In genomic region chr3:152197451-152197850, GRCh38 we compare ENCODE assay signal across 9 cellular contexts.
DNase-seq lines count a peak whose midpoint lies in the region; ATAC-seq and TF ChIP-seq lines count a peak whose summit lies in the region.
"Had no signal": no experiment of that assay in that cellular context is flagged by ENCODE, and none has a peak within 500 bp of the region (broad histone marks: within the 10 kb centered on the region; RNA-seq: fewer than 3 reads in every experiment).

No MANE protein-coding gene starts in this region.

- no peak overlapping the region for H2AK9ac ChIP-seq in IMR-90 (replicated peaks; ENCODE audit: low read depth, low read length, poor library complexity)

- H3K4me3 ChIP-seq in IMR-90 (ENCODE audit: insufficient read depth, low read depth, low read length) = no peak overlapping the region; the same call in 1 of the 2 replicates

- intact Hi-C loops in IMR-90 (cut with micrococcal nuclease) (no loop called here), natural killer cell (cut with micrococcal nuclease) (loop anchor here (5.0 kb wide), 1 partner anchor 60 kb away; no protein-coding TSS in a partner anchor), posterior vena cava (cut with DNase I) (no loop called here)

- H3K27me3 Mint-ChIP-seq in activated naive CD8-positive, alpha-beta T cell treated with anti-CD3 and anti-CD28 coated beads for 36 hours = no peaks in the 10 kb centered on the region
- H3K27me3 Mint-ChIP-seq in natural killer cell (ENCODE audit: low read depth in 2 of 2) = no peaks in the 10 kb centered on the region
- H3K27me3 Mint-ChIP-seq in endothelial cell (ENCODE audit: unreplicated experiment) = no peaks in the 10 kb centered on the region

- H3K9ac ChIP-seq in IMR-90 (ENCODE audit: low read depth, low read length) = no peak overlapping the region

- peak overlapping the region; percentile 17; the same call in 1 of the 2 replicates for H3K4me2 ChIP-seq in IMR-90 (ENCODE audit: low read depth, low read length)

- H3K79me1 ChIP-seq in IMR-90 (ENCODE audit: low read depth in 1 of 2, low read length in 2 of 2) = no peaks in the 10 kb centered on the region; a peak in 1 of 4 replicates

- POLR2A ChIA-PET in IMR-90 (lab: Charles Lee; ENCODE audit: unreplicated experiment) = no interaction called here

- no peak overlapping the region for H2AK5ac ChIP-seq in IMR-90 (ENCODE audit: low read depth, low read length)

- no peak overlapping the region for H4K91ac ChIP-seq in IMR-90 (ENCODE audit: insufficient read depth, low read depth, low read length)

- no peaks in the 10 kb centered on the region for H3K36me3 ChIP-seq in IMR-90 (ENCODE audit: control insufficient read depth, insufficient read depth, low read length)

- H3K4me3 Mint-ChIP-seq in activated naive CD8-positive, alpha-beta T cell treated with anti-CD3 and anti-CD28 coated beads for 36 hours = peak overlapping the region; percentile 85
- H3K4me3 Mint-ChIP-seq in natural killer cell = peak overlapping the region; percentile 97
- H3K4me3 Mint-ChIP-seq in endothelial cell (ENCODE audit: unreplicated experiment) = no peak overlapping the region

- H2AFZ ChIP-seq in IMR-90 (replicated peaks; ENCODE audit: low read length, poor library complexity) = no peak overlapping the region

- H3K4me1 ChIP-seq in IMR-90 (ENCODE audit: control insufficient read depth, insufficient read depth, low read length) = 0 out of 2 replicates have a peak, but pooled peaks cover 2% of the 10 kb centered on the region

- H2BK20ac ChIP-seq in IMR-90 (ENCODE audit: low read depth, low read length) = no peak overlapping the region

- H3K27ac Mint-ChIP-seq in activated naive CD8-positive, alpha-beta T cell treated with anti-CD3 and anti-CD28 coated beads for 36 hours = peak overlapping the region; percentile 98
- peak overlapping the region; percentile 94 to 96 for H3K27ac Mint-ChIP-seq in natural killer cell
- H3K27ac Mint-ChIP-seq in endothelial cell (ENCODE audit: unreplicated experiment) = no peak overlapping the region

- 40% methylated on average over 1 of the region's 3 CpGs; no CpG with 5 or more reads in 1 of the 2 experiments for WGBS in IMR-90 (ENCODE audit: extremely low coverage in 2 of 2, insufficient read length in 1 of 2), 2 experiments

- H3K4me1 Mint-ChIP-seq in activated naive CD8-positive, alpha-beta T cell treated with anti-CD3 and anti-CD28 coated beads for 36 hours = peaks cover 72% of the 10 kb centered on the region
- peaks cover 75 to 82% of the 10 kb centered on the region in 2 donors for H3K4me1 Mint-ChIP-seq in natural killer cell
- peaks cover 11% of the 10 kb centered on the region for H3K4me1 Mint-ChIP-seq in endothelial cell (ENCODE audit: unreplicated experiment)

- H2BK15ac ChIP-seq in IMR-90 (ENCODE audit: low read depth, low read length) = no peak overlapping the region

- dilution Hi-C loops in IMR-90 (cut with HindIII; ENCODE audit: low sequenced_read_pairs, unreplicated experiment) = no loop called here

- no peaks in the 10 kb centered on the region for H3K27me3 ChIP-seq in IMR-90 (ENCODE audit: control insufficient read depth, insufficient read depth, low read length)

- TF ChIP-seq CTCF in IMR-90 (conservative IDR thresholded peaks at IDR 0.05; ENCODE audit: low read depth, low read length) (no peak), natural killer cell (IDR thresholded peaks at IDR 0.05) (no peak), endothelial cell (IDR thresholded peaks at IDR 0.05; ENCODE audit: unreplicated experiment) (no peak)

- no peaks in the 10 kb centered on the region for H3K9me3 ChIP-seq in IMR-90 (ENCODE audit: control insufficient read depth, insufficient read depth, low read length)

- H3K9me1 ChIP-seq in IMR-90 (ENCODE audit: insufficient read depth, low read length) = no peaks in the 10 kb centered on the region

- TF ChIP-seq RAD21 in IMR-90 (IDR thresholded peaks at IDR 0.05; ENCODE audit: low read length) = no peak

- H3K56ac ChIP-seq in IMR-90 (ENCODE audit: extremely low read depth, insufficient read depth, low read length) = no peak overlapping the region

- H2BK120ac ChIP-seq in IMR-90 (ENCODE audit: low read depth, low read length) = no peak overlapping the region

- peaks cover 3% of the 10 kb centered on the region for H3K36me3 Mint-ChIP-seq in activated naive CD8-positive, alpha-beta T cell treated with anti-CD3 and anti-CD28 coated beads for 36 hours
- no peaks in the 10 kb centered on the region for H3K36me3 Mint-ChIP-seq in natural killer cell
- no peaks in the 10 kb centered on the region for H3K36me3 Mint-ChIP-seq in endothelial cell (ENCODE audit: low read depth, unreplicated experiment)

- H3K18ac ChIP-seq in IMR-90 (ENCODE audit: low read depth, low read length) = no peak overlapping the region

- peak; percentile 53 to 64 for DNase-seq in AML-193 (lab: John Stamatoyannopoulos, UW)
- DNase-seq in IMR-90 = peak; percentile 50
- DNase-seq in activated naive CD8-positive, alpha-beta T cell treated with anti-CD3 and anti-CD28 coated beads for 36 hours = no peak
- no peak for DNase-seq in natural killer cell
- DNase-seq in posterior vena cava (ENCODE audit: low spot score) = no peak
- DNase-seq in endothelial cell (ENCODE audit: low spot score) = no peak
- DNase-seq: H7 had no signal

- H3K14ac ChIP-seq in IMR-90 (replicated peaks; ENCODE audit: low read depth, low read length) = no peak overlapping the region

- H3K27ac ChIP-seq in IMR-90 (ENCODE audit: insufficient read depth, low read length) = no peak overlapping the region

- in situ Hi-C loops in IMR-90 (cut with MboI; ENCODE audit: low sequenced_read_pairs) = no loop called here

- H4K8ac ChIP-seq in IMR-90 (ENCODE audit: low read depth in 2 of 2, low read length in 2 of 2) = no peak overlapping the region

- BruUV-seq in IMR-90 (replicated peaks; lab: Mats Ljungman, UMichigan) = no TSS peak

- H2BK5ac ChIP-seq in IMR-90 (ENCODE audit: low read depth, low read length, poor library complexity, severe bottlenecking) = peak overlapping the region; percentile 44

- peaks cover 5% of the 10 kb centered on the region for H3K9me3 Mint-ChIP-seq in activated naive CD8-positive, alpha-beta T cell treated with anti-CD3 and anti-CD28 coated beads for 36 hours
- H3K9me3 Mint-ChIP-seq in natural killer cell (no peaks in the 10 kb centered on the region), endothelial cell (ENCODE audit: unreplicated experiment) (no peaks in the 10 kb centered on the region)

- no peak overlapping the region for H3K23ac ChIP-seq in IMR-90 (ENCODE audit: low read depth, low read length)

- no peaks in the 10 kb centered on the region for H4K20me1 ChIP-seq in IMR-90 (ENCODE audit: insufficient read depth, low read length)

- no peak for TF ChIP-seq POLR2A in IMR-90 (IDR thresholded peaks at IDR 0.05; ENCODE audit: low read depth, low read length)

- no peak overlapping the region for H3K4ac ChIP-seq in IMR-90 (ENCODE audit: low read depth, low read length)

- H4K5ac ChIP-seq in IMR-90 (ENCODE audit: low read depth, low read length) = no peak overlapping the region

- ATAC-seq in IMR-90 (ENCODE audit: low read depth) (peak; percentile 21; the same call in 1 of the 2 replicates), natural killer cell (no peak), GM19035 (IDR thresholded peaks at IDR 0.05; ENCODE audit: unreplicated experiment) (no peak), GM19328 (IDR thresholded peaks at IDR 0.05; ENCODE audit: unreplicated experiment) (no peak)

- CTCF ChIA-PET in IMR-90 (lab: Yijun Ruan, JAX) = interaction anchor here (0.5 kb wide), 1 partner anchor 74 kb away, joined by 3 read pairs; no protein-coding TSS in a partner anchor

TF ChIP-seq in IMR-90, 13 proteins besides CTCF, POLR2A, EP300 and RAD21:
- no peak for TF ChIP-seq NFE2L2 (IDR thresholded peaks at IDR 0.05; ENCODE audit: low read depth, low read length)
TF ChIP-seq in IMR-90: peak in this region for 0.

Comparison
In these comparisons a context has a peak if more than half of its experiments do, and no peak if none do; other contexts are left out.
1. DNase-seq: peak in AML-193 (2 of 2) and IMR-90 (single experiment); none in activated naive CD8-positive, alpha-beta T cell treated with anti-CD3 and anti-CD28 coated beads for 36 hours (single experiment), natural killer cell (single experiment), posterior vena cava (single experiment) and endothelial cell (single experiment).